In genomic region chr17:61451538-61452300, GRCh38 we compare ENCODE assay signal across 10 cellular contexts. TPM values are rescaled to one million over a fixed set of nuclear protein-coding genes. Genes with fewer than 3 reads are reported as not detected.
A peak's percentile ranks its signal among the peaks of the same experiment; 100 is the strongest.
DNase-seq lines count a peak whose midpoint lies in the region; ATAC-seq, FAIRE-seq and TF ChIP-seq lines count a peak whose summit lies in the region.
"Had no signal": no experiment of that assay in that cellular context is flagged by ENCODE, and none has a peak within 500 bp of the region (broad histone marks: within the 10 kb centered on the region; RNA-seq: fewer than 3 reads in every experiment).

No MANE protein-coding gene starts in this region.

- no peak overlapping the region for H3K4me3 Mint-ChIP-seq in astrocyte (ENCODE audit: unreplicated experiment)

- H3K36me3 Mint-ChIP-seq in astrocyte (ENCODE audit: low read depth, unreplicated experiment): no peaks in the 10 kb centered on the region

- H3K9me3 Mint-ChIP-seq in astrocyte (ENCODE audit: unreplicated experiment): peaks cover 14% of the 10 kb centered on the region

- peak overlapping the region; percentile 58 for H2AFZ ChIP-seq in astrocyte (ENCODE audit: low read depth, low read length)

- H3K27ac ChIP-seq in astrocyte (ENCODE audit: low read depth, low read length): no peak overlapping the region

- H3K4me1 Mint-ChIP-seq in astrocyte (ENCODE audit: low read depth, unreplicated experiment): peaks cover 1% of the 10 kb centered on the region

- H4K20me1 ChIP-seq in astrocyte (ENCODE audit: insufficient read depth, low read length): peaks cover 4% of the 10 kb centered on the region

- H3K4me1 ChIP-seq in astrocyte (ENCODE audit: insufficient read depth, low read length): peaks cover 4% of the 10 kb centered on the region

- peaks cover 79% of the 10 kb centered on the region for H3K27me3 ChIP-seq in astrocyte (ENCODE audit: insufficient read depth, low read length)

- intact Hi-C loops in sciatic nerve (cut with DNase I): no loop called here

- in situ Hi-C loops in GM13977 (cut with MboI; ENCODE audit: low pct_unique_long_range_greater_than_20kb, low sequenced_read_pairs, unreplicated experiment): loop anchor here (10.0 kb wide), 1 partner anchor 57 kb away; the partner anchor contains the start of gene TBX2

- H3K79me2 ChIP-seq in astrocyte (ENCODE audit: insufficient read depth, low read length): no peaks in the 10 kb centered on the region

- ATAC-seq in sciatic nerve: peak; percentile 15
- no peak for ATAC-seq in GM18867 (IDR thresholded peaks at IDR 0.05; ENCODE audit: unreplicated experiment)
- ATAC-seq in GM19463 (IDR thresholded peaks at IDR 0.05; ENCODE audit: unreplicated experiment): no peak
- no peak for ATAC-seq in HG02571 (IDR thresholded peaks at IDR 0.05; ENCODE audit: unreplicated experiment)

- H3K9me3 ChIP-seq in astrocyte (ENCODE audit: insufficient read depth, low read depth, low read length): no peaks in the 10 kb centered on the region

- H3K27ac Mint-ChIP-seq in astrocyte (ENCODE audit: unreplicated experiment): no peak overlapping the region

- FAIRE-seq in astrocyte (lab: Jason Lieb, UNC): no peak

- DNase-seq in GM13977 (ENCODE audit: low spot score) (peak; percentile 39), astrocyte (ENCODE audit: low read depth) (no peak), sciatic nerve (ENCODE audit: low spot score) (no peak)
- no peak for DNase-seq in stimulated activated CD8-positive, alpha-beta memory T cell treated with anti-CD3 and anti-CD28 coated beads, Interleukin-4, amount 100 ng/mL, for 48 hours

- H3K4me2 ChIP-seq in astrocyte (ENCODE audit: low read length): peak overlapping the region; percentile 45

- peaks cover 73% of the 10 kb centered on the region for H3K27me3 Mint-ChIP-seq in astrocyte (ENCODE audit: low read depth, unreplicated experiment)

- H3K4me3 ChIP-seq in astrocyte (ENCODE audit: insufficient read depth, low read depth, low read length) (no peak overlapping the region), iPS-11a (ENCODE audit: low read depth, low read length) (peak overlapping the region; percentile 13)

- no peaks in the 10 kb centered on the region for H3K36me3 ChIP-seq in astrocyte (ENCODE audit: insufficient read depth, low read length)

- TF ChIP-seq CTCF in GM13977 (IDR thresholded peaks at IDR 0.05; ENCODE audit: extremely low read depth, insufficient read depth, missing control alignments): no peak
- no peak for TF ChIP-seq CTCF in astrocyte (IDR thresholded peaks at IDR 0.05; ENCODE audit: insufficient read depth, low read depth, low read length)

- H3K9ac ChIP-seq in astrocyte (ENCODE audit: low read length): no peak overlapping the region

RNA-seq across cellular contexts. Expression of gene TBX4, which starts 0.5 kb away (rescaled TPM):
- total RNA-seq in astrocyte: 0.14 TPM in 1 of 2 replicates, not detected in the other
- not detected for total RNA-seq in sciatic nerve
- total RNA-seq: glomerular endothelial cell, progenitor cell of endocrine pancreas had no signal

RNA-seq across cellular contexts. Expression of gene TBX2, which starts 52.1 kb away (rescaled TPM):
- total RNA-seq in astrocyte: 0.50 and 0.53 TPM in 2 replicates
- total RNA-seq in sciatic nerve: 42.4 TPM

Comparison
In these comparisons a context has a peak if more than half of its experiments do, and no peak if none do; other contexts are left out.
1. RNA of gene TBX2, which starts 52.1 kb away (total RNA-seq): 42.4 TPM in sciatic nerve (single experiment); 0.50 to 0.53 TPM in astrocyte; every median in the first group is over 10 times any median in the second.